ENCODE assay signal across 20 cellular contexts in the genomic region with DNA sequence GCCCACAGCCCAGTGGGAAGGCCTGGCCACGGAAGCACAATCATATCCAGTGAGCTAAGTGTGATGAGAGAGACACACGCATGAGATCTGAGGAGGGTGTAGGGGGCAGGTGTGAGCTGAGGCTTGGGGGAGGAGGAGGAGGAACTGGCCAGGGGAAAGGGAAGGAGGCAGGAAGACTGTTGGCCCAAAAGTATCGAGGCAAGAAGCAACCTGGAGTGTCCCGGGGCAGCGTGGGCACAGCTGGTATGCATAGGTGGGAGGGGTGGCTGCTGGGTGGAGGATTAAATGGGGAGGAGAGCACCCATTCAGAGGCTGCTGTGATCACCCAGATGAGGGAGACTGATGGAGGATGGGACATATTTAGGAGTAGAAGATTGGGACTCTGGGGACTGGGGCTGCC. TPM values are rescaled to one million over a fixed set of nuclear protein-coding genes. Genes with fewer than 3 reads are reported as not detected.
DNase-seq lines count a peak whose midpoint lies in the region; ATAC-seq and TF ChIP-seq lines count a peak whose summit lies in the region.
"Had no signal": no experiment of that assay in that cellular context is flagged by ENCODE, and none has a peak within 500 bp of the region (broad histone marks: within the 10 kb centered on the region; RNA-seq: fewer than 3 reads in every experiment).

No MANE protein-coding gene starts in this region.

- no peak overlapping the region for H3K4me3 ChIP-seq in neural progenitor cell
- H3K4me3 ChIP-seq: GM23248, MG63 had no signal

- H3K27me3 Mint-ChIP-seq in activated CD8-positive, alpha-beta T cell treated with anti-CD3 and anti-CD28 coated beads, Interleukin-2, amount 10 ng/mL, durations not matched to agents 7 days and 5 days (ENCODE audit: low read depth), result peaks cover 6% of the 10 kb centered on the region
- peaks cover 10% of the 10 kb centered on the region for H3K27me3 Mint-ChIP-seq in activated CD8-positive, alpha-beta T cell treated with anti-CD3 and anti-CD28 coated beads for 36 hours
- H3K27me3 Mint-ChIP-seq in CD4-positive, alpha-beta T cell, result peaks cover 5% of the 10 kb centered on the region
- H3K27me3 Mint-ChIP-seq in T-helper 17 cell, result peaks cover 24% of the 10 kb centered on the region
- peaks cover 7% of the 10 kb centered on the region for H3K27me3 Mint-ChIP-seq in neural progenitor cell (ENCODE audit: insufficient read depth, low read depth)

- H3K27ac Mint-ChIP-seq in activated CD8-positive, alpha-beta T cell treated with anti-CD3 and anti-CD28 coated beads, Interleukin-2, amount 10 ng/mL, durations not matched to agents 7 days and 5 days, result no peak overlapping the region
- no peak overlapping the region for H3K27ac Mint-ChIP-seq in activated CD8-positive, alpha-beta T cell treated with anti-CD3 and anti-CD28 coated beads for 36 hours
- H3K27ac Mint-ChIP-seq in CD4-positive, alpha-beta T cell, result peak overlapping the region; percentile 52
- H3K27ac Mint-ChIP-seq in T-helper 17 cell (peak overlapping the region; percentile 43), neural progenitor cell (peak overlapping the region; percentile 9)

- H3K27me3 ChIP-seq in CD4-positive, alpha-beta T cell (ENCODE audit: control insufficient read depth, insufficient read depth, low read length), result no peaks in the 10 kb centered on the region
- H3K27me3 ChIP-seq in neural progenitor cell, result no peaks in the 10 kb centered on the region
- H3K27me3 ChIP-seq: MG63 had no signal

- no peaks in the 10 kb centered on the region for H4K20me1 ChIP-seq in neural progenitor cell (ENCODE audit: low read depth)

- POLR2A ChIA-PET in activated CD8-positive, alpha-beta T cell treated with anti-CD3 and anti-CD28 coated beads, Interleukin-2, amount 10 ng/mL, durations not matched to agents 7 days and 5 days (lab: Charles Lee), result interaction anchor here (1.1 kb wide), 1 partner anchor 231 kb away, joined by 3 read pairs; no protein-coding TSS in a partner anchor
- POLR2A ChIA-PET in activated CD8-positive, alpha-beta T cell treated with anti-CD3 and anti-CD28 coated beads for 36 hours (lab: Charles Lee), result interaction anchor here (0.8 kb wide), 1 partner anchor 73 kb away, joined by 3 read pairs; no protein-coding TSS in a partner anchor
- POLR2A ChIA-PET in CD4-positive, alpha-beta T cell (lab: Charles Lee), result no interaction called here

- H3K4me3 Mint-ChIP-seq in activated CD8-positive, alpha-beta T cell treated with anti-CD3 and anti-CD28 coated beads, Interleukin-2, amount 10 ng/mL, durations not matched to agents 7 days and 5 days, result no peak overlapping the region
- H3K4me3 Mint-ChIP-seq in activated CD8-positive, alpha-beta T cell treated with anti-CD3 and anti-CD28 coated beads for 36 hours, result no peak overlapping the region
- no peak overlapping the region for H3K4me3 Mint-ChIP-seq in CD4-positive, alpha-beta T cell
- no peak overlapping the region for H3K4me3 Mint-ChIP-seq in T-helper 17 cell
- no peak overlapping the region for H3K4me3 Mint-ChIP-seq in neural progenitor cell
- H3K4me3 Mint-ChIP-seq: CD4-positive, alpha-beta memory T cell had no signal

- H3K4me1 Mint-ChIP-seq in activated CD8-positive, alpha-beta T cell treated with anti-CD3 and anti-CD28 coated beads, Interleukin-2, amount 10 ng/mL, durations not matched to agents 7 days and 5 days (ENCODE audit: low read depth), result peaks cover 21% of the 10 kb centered on the region
- peaks cover 23% of the 10 kb centered on the region for H3K4me1 Mint-ChIP-seq in activated CD8-positive, alpha-beta T cell treated with anti-CD3 and anti-CD28 coated beads for 36 hours (ENCODE audit: low read depth)
- peaks cover 7% of the 10 kb centered on the region for H3K4me1 Mint-ChIP-seq in CD4-positive, alpha-beta T cell (ENCODE audit: low read depth)
- H3K4me1 Mint-ChIP-seq in T-helper 17 cell (peaks cover 14% of the 10 kb centered on the region), neural progenitor cell (peaks cover 11% of the 10 kb centered on the region)

- H3F3A ChIP-seq in neural progenitor cell (ENCODE audit: low read depth), result no peaks in the 10 kb centered on the region

- H3K9me3 Mint-ChIP-seq in activated CD8-positive, alpha-beta T cell treated with anti-CD3 and anti-CD28 coated beads, Interleukin-2, amount 10 ng/mL, durations not matched to agents 7 days and 5 days (ENCODE audit: insufficient read depth), result no peaks in the 10 kb centered on the region
- no peaks in the 10 kb centered on the region for H3K9me3 Mint-ChIP-seq in activated CD8-positive, alpha-beta T cell treated with anti-CD3 and anti-CD28 coated beads for 36 hours
- H3K9me3 Mint-ChIP-seq in CD4-positive, alpha-beta T cell, result no peaks in the 10 kb centered on the region
- no peaks in the 10 kb centered on the region for H3K9me3 Mint-ChIP-seq in neural progenitor cell
- H3K9me3 Mint-ChIP-seq: CD4-positive, alpha-beta memory T cell had no signal

- intact Hi-C loops in activated CD8-positive, alpha-beta T cell treated with anti-CD3 and anti-CD28 coated beads for 36 hours (cut with micrococcal nuclease), result no loop called here
- intact Hi-C loops in CD4-positive, alpha-beta T cell (cut with DNase I, micrococcal nuclease), result no loop called here

- CTCF ChIA-PET in activated CD8-positive, alpha-beta T cell treated with anti-CD3 and anti-CD28 coated beads, Interleukin-2, amount 10 ng/mL, durations not matched to agents 7 days and 5 days (lab: Charles Lee), result interaction anchor here (1.9 to 3.2 kb wide), 2 partner anchors 114 to 172 kb away, joined by 12 to 13 read pairs; no protein-coding TSS in a partner anchor
- CTCF ChIA-PET in activated CD8-positive, alpha-beta T cell treated with anti-CD3 and anti-CD28 coated beads for 36 hours (lab: Charles Lee), result interaction anchor here (1.1 to 11.7 kb wide), 4 partner anchors 93 to 173 kb away, joined by 3 to 270 read pairs (median 38); partner anchors contain the start of gene FMNL1
- CTCF ChIA-PET in CD4-positive, alpha-beta T cell (lab: Charles Lee), result interaction anchor here (1.4 kb wide), 1 partner anchor 114 kb away, joined by 3 read pairs; no protein-coding TSS in a partner anchor

- no peak overlapping the region for H2AFZ ChIP-seq in neural progenitor cell (replicated peaks)
- H2AFZ ChIP-seq: GM23248 had no signal

- DNase-seq in activated CD8-positive, alpha-beta T cell treated with anti-CD3 and anti-CD28 coated beads, Interleukin-2, amount 10 ng/mL, durations not matched to agents 7 days and 5 days, result no peak
- no peak for DNase-seq in activated CD8-positive, alpha-beta T cell treated with anti-CD3 and anti-CD28 coated beads for 36 hours
- DNase-seq in CD4-positive, alpha-beta T cell, result no peak
- DNase-seq in T-helper 17 cell (no peak), neural progenitor cell (ENCODE audit: low spot score) (no peak)
- no peak for DNase-seq in stimulated activated CD4-positive, alpha-beta T cell treated with anti-CD3 and anti-CD28 coated beads, Interleukin-4, amount 100 ng/mL, for 4 hours
- DNase-seq: CD4-positive, alpha-beta memory T cell; COR-L47; DMS53; GM23248; H7; KBM-7; MG63; NCI-H1105 treated with DMSO at 0.1 percent for 48 hours; NCI-H2029; NCI-H526 treated with DMSO at 0.1 percent for 48 hours; SHP77 treated with DMSO at 0.1 percent for 48 hours had no signal

- H3K36me3 ChIP-seq in neural progenitor cell, result no peaks in the 10 kb centered on the region
- H3K36me3 ChIP-seq: MG63 had no signal

- H3K27ac ChIP-seq in CD4-positive, alpha-beta T cell (ENCODE audit: low read depth, low read length), result no peak overlapping the region
- no peak overlapping the region for H3K27ac ChIP-seq in neural progenitor cell
- H3K27ac ChIP-seq: 22Rv1, GM23248 had no signal

- H3K79me2 ChIP-seq in neural progenitor cell (ENCODE audit: low read depth), result no peaks in the 10 kb centered on the region

- TF ChIP-seq CTCF in activated CD8-positive, alpha-beta T cell treated with anti-CD3 and anti-CD28 coated beads for 36 hours (IDR thresholded peaks at IDR 0.05), result no peak
- TF ChIP-seq CTCF in CD4-positive, alpha-beta T cell (IDR thresholded peaks at IDR 0.05), result no peak
- TF ChIP-seq CTCF in neural progenitor cell (IDR thresholded peaks at IDR 0.05), result no peak

- no peaks in the 10 kb centered on the region for H3K9me3 ChIP-seq in CD4-positive, alpha-beta T cell (ENCODE audit: control insufficient read depth, low read length)
- no peaks in the 10 kb centered on the region for H3K9me3 ChIP-seq in T-helper 17 cell (ENCODE audit: control insufficient read depth, low read length, poor library complexity, severe bottlenecking)
- H3K9me3 ChIP-seq in neural progenitor cell (ENCODE audit: low read depth), result no peaks in the 10 kb centered on the region
- H3K9me3 ChIP-seq: MG63 had no signal

- no peak overlapping the region for H3K9ac ChIP-seq in neural progenitor cell
- H3K9ac ChIP-seq: GM23248 had no signal

- H3K4me1 ChIP-seq in neural progenitor cell, result no peaks in the 10 kb centered on the region

- peaks cover 11% of the 10 kb centered on the region for H3K36me3 Mint-ChIP-seq in activated CD8-positive, alpha-beta T cell treated with anti-CD3 and anti-CD28 coated beads, Interleukin-2, amount 10 ng/mL, durations not matched to agents 7 days and 5 days (ENCODE audit: low read depth)
- H3K36me3 Mint-ChIP-seq in activated CD8-positive, alpha-beta T cell treated with anti-CD3 and anti-CD28 coated beads for 36 hours (ENCODE audit: low read depth), result peaks cover 6% of the 10 kb centered on the region
- H3K36me3 Mint-ChIP-seq in CD4-positive, alpha-beta T cell (ENCODE audit: low read depth), result peaks cover 15% of the 10 kb centered on the region
- H3K36me3 Mint-ChIP-seq in T-helper 17 cell (ENCODE audit: low read depth) (no peaks in the 10 kb centered on the region), neural progenitor cell (no peaks in the 10 kb centered on the region)

- peak; percentile 21 for ATAC-seq in activated CD8-positive, alpha-beta T cell treated with anti-CD3 and anti-CD28 coated beads, Interleukin-2, amount 10 ng/mL, durations not matched to agents 7 days and 5 days
- no peak for ATAC-seq in activated CD8-positive, alpha-beta T cell treated with anti-CD3 and anti-CD28 coated beads for 36 hours
- no peak for ATAC-seq in CD4-positive, alpha-beta T cell (ENCODE audit: poor library complexity)
- ATAC-seq in T-helper 17 cell (no peak), HG02571 (IDR thresholded peaks at IDR 0.05; ENCODE audit: unreplicated experiment) (no peak)
- ATAC-seq: Panc1 had no signal

- H3K4me2 ChIP-seq in neural progenitor cell, result no peak overlapping the region

RNA-seq across cellular contexts. Expression of gene ARHGAP27, which starts 41.4 kb away (rescaled TPM):
- total RNA-seq in activated CD8-positive, alpha-beta T cell treated with anti-CD3 and anti-CD28 coated beads, Interleukin-2, amount 10 ng/mL, durations not matched to agents 7 days and 5 days, result 100 to 1,000 TPM; 100 to 106 TPM
- 10 to 100 TPM; 37.8 to 40.9 TPM for total RNA-seq in activated CD8-positive, alpha-beta T cell treated with anti-CD3 and anti-CD28 coated beads for 36 hours
- 10 to 100 TPM; 33.3 to 35.2 TPM for total RNA-seq in CD4-positive, alpha-beta T cell
- 10 to 100 TPM; 42.0 to 55.4 TPM for total RNA-seq in T-helper 17 cell
- 1.0 and 3.0 TPM in 2 replicates for total RNA-seq in neural progenitor cell (ENCODE audit: low replicate concordance)

Comparison
In these comparisons a context has a peak if more than half of its experiments do, and no peak if none do; other contexts are left out.
1. H3K27ac Mint-ChIP-seq: peak in CD4-positive, alpha-beta T cell (single experiment), T-helper 17 cell (single experiment) and neural progenitor cell (single experiment); none in activated CD8-positive, alpha-beta T cell treated with anti-CD3 and anti-CD28 coated beads, Interleukin-2, amount 10 ng/mL, durations not matched to agents 7 days and 5 days (single experiment) and activated CD8-positive, alpha-beta T cell treated with anti-CD3 and anti-CD28 coated beads for 36 hours (single experiment).